ENCODE assay signal across 13 cellular contexts in genomic region chr11:106961518-106961917, GRCh38. TPM values are rescaled to one million over a fixed set of nuclear protein-coding genes. Genes with fewer than 3 reads are reported as not detected.
A peak's percentile ranks its signal among the peaks of the same experiment; 100 is the strongest.
DNase-seq lines count a peak whose midpoint lies in the region; ATAC-seq and TF ChIP-seq lines count a peak whose summit lies in the region.
"Had no signal": no experiment of that assay in that cellular context is flagged by ENCODE, and none has a peak within 500 bp of the region (broad histone marks: within the 10 kb centered on the region; RNA-seq: fewer than 3 reads in every experiment).

No MANE protein-coding gene starts in this region.

- no peaks in the 10 kb centered on the region for H3K9me3 Mint-ChIP-seq in endothelial cell (ENCODE audit: unreplicated experiment)
- H3K9me3 Mint-ChIP-seq: nephron progenitor cell had no signal

- ATAC-seq in left lung (peak; percentile 45), HG03095 (IDR thresholded peaks at IDR 0.05; ENCODE audit: unreplicated experiment) (no peak)

- H3K27ac Mint-ChIP-seq in endothelial cell (ENCODE audit: unreplicated experiment), result no peak overlapping the region
- H3K27ac Mint-ChIP-seq: B cell, IgD-negative memory B cell, nephron progenitor cell had no signal

- peaks cover 0 to 2% of the 10 kb centered on the region in 2 donors for H3K9me3 ChIP-seq in left lung
- H3K9me3 ChIP-seq: transverse colon had no signal

- H3K4me1 Mint-ChIP-seq in endothelial cell (ENCODE audit: unreplicated experiment), result peaks cover 5% of the 10 kb centered on the region
- H3K4me1 Mint-ChIP-seq: B cell, IgD-negative memory B cell had no signal

- peaks cover 0 to 6% of the 10 kb centered on the region in 2 donors for H3K4me1 ChIP-seq in left lung
- H3K4me1 ChIP-seq: transverse colon had no signal

- H3K4me3 Mint-ChIP-seq in endothelial cell (ENCODE audit: unreplicated experiment), result no peak overlapping the region
- H3K4me3 Mint-ChIP-seq: B cell, IgD-negative memory B cell, nephron progenitor cell had no signal

- H3K27ac ChIP-seq in 22Rv1, result peak overlapping the region; percentile 29
- H3K27ac ChIP-seq in left lung, result peak overlapping the region in 1 of 2 donors; percentile 24
- H3K27ac ChIP-seq: transverse colon had no signal

- no peak overlapping the region for H3K4me3 ChIP-seq in left lung
- H3K4me3 ChIP-seq: transverse colon had no signal

- TF ChIP-seq CTCF in 22Rv1 (IDR thresholded peaks at IDR 0.05) (no peak), left lung (IDR thresholded peaks at IDR 0.05) (no peak), endothelial cell (IDR thresholded peaks at IDR 0.05; ENCODE audit: unreplicated experiment) (no peak)

- no peaks in the 10 kb centered on the region for H3K27me3 Mint-ChIP-seq in endothelial cell (ENCODE audit: unreplicated experiment)
- H3K27me3 Mint-ChIP-seq: B cell, IgD-negative memory B cell had no signal

- no peaks in the 10 kb centered on the region for H3K36me3 ChIP-seq in left lung
- H3K36me3 ChIP-seq: transverse colon had no signal

- H3K36me3 Mint-ChIP-seq in endothelial cell (ENCODE audit: low read depth, unreplicated experiment), result no peaks in the 10 kb centered on the region
- H3K36me3 Mint-ChIP-seq: IgD-negative memory B cell had no signal

- no peaks in the 10 kb centered on the region for H3K27me3 ChIP-seq in left lung
- H3K27me3 ChIP-seq: transverse colon had no signal

- DNase-seq in HPDE6-E6E7 (ENCODE audit: extremely low spot score) (peak; percentile 23), brain pericyte (ENCODE audit: low read depth, low spot score) (peak; percentile 68), left lung (no peak), NCI-H1436 treated with DMSO at 0.1 percent for 48 hours (lab: John Stamatoyannopoulos, UW) (no peak), endothelial cell (ENCODE audit: low spot score) (no peak), posterior vena cava (ENCODE audit: low spot score) (no peak)
- DNase-seq: head of caudate nucleus, nephron progenitor cell, transverse colon had no signal

- intact Hi-C loops in left lung (cut with DNase I), result no loop called here
- intact Hi-C loops in posterior vena cava (cut with DNase I), result loop anchor here in 1 of 2 donors (5.0 kb wide), 1 partner anchor 891 kb away; no protein-coding TSS in a partner anchor

RNA-seq across cellular contexts. Expression of gene GUCY1A2, which starts 56.8 kb away (rescaled TPM):
- 10 to 100 TPM; 15.6 to 31.7 TPM for total RNA-seq in left lung
- 0.10 TPM for total RNA-seq in endothelial cell (ENCODE audit: unreplicated experiment)
- total RNA-seq in posterior vena cava, result 10 to 100 TPM; 34.1 to 63.8 TPM
- total RNA-seq: B cell had no signal

Comparison
In these comparisons a context has a peak if more than half of its experiments do, and no peak if none do; other contexts are left out.
1. DNase-seq: peak in HPDE6-E6E7 (single experiment) and brain pericyte (single experiment); none in left lung (0 of 2), NCI-H1436 treated with DMSO at 0.1 percent for 48 hours (single experiment), endothelial cell (single experiment) and posterior vena cava (single experiment).
2. RNA of gene GUCY1A2, which starts 56.8 kb away (total RNA-seq): 34.1 to 63.8 TPM in posterior vena cava and 15.6 to 31.7 TPM in left lung; 0.10 TPM in endothelial cell (single experiment); every median in the first group is over 10 times any median in the second.